ENCODE assay signal across 9 cellular contexts in genomic region chr4:159178147-159178541, GRCh38.
DNase-seq lines count a peak whose midpoint lies in the region; ATAC-seq, FAIRE-seq and TF ChIP-seq lines count a peak whose summit lies in the region.
"Had no signal": no experiment of that assay in that cellular context is flagged by ENCODE, and none has a peak within 500 bp of the region (broad histone marks: within the 10 kb centered on the region; RNA-seq: fewer than 3 reads in every experiment).

No MANE protein-coding gene starts in this region.

- no peaks in the 10 kb centered on the region for H4K20me1 ChIP-seq in Loucy (ENCODE audit: insufficient read depth, low read length, poor library complexity, severe bottlenecking)

- intact Hi-C loops in sciatic nerve (cut with DNase I), result loop anchor here (10.0 kb wide), 1 partner anchor 73 kb away; the partner anchor contains the start of gene RAPGEF2

- H3K9me3 ChIP-seq in Loucy (ENCODE audit: insufficient read depth, low read depth, low read length), result no peaks in the 10 kb centered on the region

- H3K79me2 ChIP-seq in Loucy (ENCODE audit: insufficient read depth, low read length), result peaks cover 97% of the 10 kb centered on the region

- H3K27me3 ChIP-seq in Loucy (ENCODE audit: insufficient read depth, low read length, poor library complexity, severe bottlenecking), result no peaks in the 10 kb centered on the region
- H3K27me3 ChIP-seq: cardiac muscle cell had no signal

- H3F3A ChIP-seq in Loucy (ENCODE audit: low read depth), result no peaks in the 10 kb centered on the region; the same call in 1 of the 2 replicates

- peak; percentile 25 for ATAC-seq in GM19438 (IDR thresholded peaks at IDR 0.05; ENCODE audit: low read depth, unreplicated experiment)
- ATAC-seq in sciatic nerve, result no peak
- no peak for ATAC-seq in HG03378 (IDR thresholded peaks at IDR 0.05; ENCODE audit: unreplicated experiment)

- no peaks in the 10 kb centered on the region for H3K9me2 ChIP-seq in Loucy (replicated peaks; ENCODE audit: low read depth, low read length)

- peaks cover 67% of the 10 kb centered on the region for H3K4me1 ChIP-seq in Loucy (ENCODE audit: insufficient read depth, low read length, poor library complexity, severe bottlenecking)

- peak overlapping the region; percentile 58 for H3K4me2 ChIP-seq in Loucy (ENCODE audit: low read depth, low read length, poor library complexity, severe bottlenecking)

- no peaks in the 10 kb centered on the region; the same call in 1 of the 2 replicates for H3K36me3 ChIP-seq in Loucy (ENCODE audit: insufficient read depth, low read length)
- H3K36me3 ChIP-seq: cardiac muscle cell had no signal

- H3K4me3 ChIP-seq in AG10803 (ENCODE audit: low read length), result no peak overlapping the region
- H3K4me3 ChIP-seq in Loucy (ENCODE audit: low read length, poor library complexity, severe bottlenecking), result peak overlapping the region; percentile 32
- H3K4me3 ChIP-seq in choroid plexus epithelial cell (ENCODE audit: low read depth, low read length), result no peak overlapping the region
- H3K4me3 ChIP-seq: cardiac muscle cell had no signal

- peak overlapping the region; percentile 55 for H3K9ac ChIP-seq in Loucy (ENCODE audit: low read depth, low read length, poor library complexity, severe bottlenecking)

- DNase-seq in AG10803 (ENCODE audit: low read depth) (peak; percentile 64), choroid plexus epithelial cell (ENCODE audit: low read depth) (peak; percentile 72), frontal cortex (ENCODE audit: low spot score in 2 of 2) (no peak), medulla oblongata (ENCODE audit: extremely low spot score) (no peak), sciatic nerve (ENCODE audit: low spot score) (no peak)

- H2AFZ ChIP-seq in Loucy (ENCODE audit: low read length), result no peak overlapping the region

- FAIRE-seq in frontal cortex (lab: Jason Lieb, UNC), result no peak

- TF ChIP-seq CTCF in AG10803 (conservative IDR thresholded peaks at IDR 0.05; ENCODE audit: low read length) (no peak), Loucy (conservative IDR thresholded peaks at IDR 0.05; ENCODE audit: low read length) (no peak), choroid plexus epithelial cell (conservative IDR thresholded peaks at IDR 0.05; ENCODE audit: low read depth, low read length) (no peak)

Comparison
In these comparisons a context has a peak if more than half of its experiments do, and no peak if none do; other contexts are left out.
1. DNase-seq: peak in AG10803 (single experiment) and choroid plexus epithelial cell (single experiment); none in frontal cortex (0 of 2), medulla oblongata (single experiment) and sciatic nerve (single experiment).